Comparison of ENCODE assay signal across 1 cellular context in the genomic region with DNA sequence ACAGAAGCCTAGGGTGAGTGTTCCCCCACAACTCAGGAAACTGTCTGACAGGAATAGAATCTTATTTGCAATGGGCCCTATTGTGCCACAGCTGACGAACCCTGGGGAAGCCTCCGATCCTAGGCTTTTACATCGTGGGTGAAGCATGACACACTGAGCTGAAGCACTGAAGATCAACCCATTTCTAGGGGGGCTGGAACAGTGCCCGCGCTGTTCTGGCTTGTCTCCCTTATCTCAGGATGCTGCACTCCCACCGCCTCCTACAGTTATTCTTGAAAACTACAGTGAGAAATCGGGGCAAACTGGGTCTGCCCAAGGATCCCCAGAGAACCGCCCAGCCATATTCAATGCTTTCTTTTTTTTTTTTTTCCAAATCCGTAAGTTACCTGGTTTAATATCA.
TF ChIP-seq lines count a peak whose summit lies in the region.

No MANE protein-coding gene starts in this region.

TF ChIP-seq in H1, 55 proteins besides CTCF, POLR2A, EP300 and RAD21:
- no peak for TF ChIP-seq CEBPB (IDR thresholded peaks at IDR 0.05; ENCODE audit: low read depth, low read length)
- TF ChIP-seq POU5F1 (IDR thresholded peaks at IDR 0.05; ENCODE audit: low read depth, low read length), result no peak
- TF ChIP-seq CHD2 (IDR thresholded peaks at IDR 0.05; ENCODE audit: low read length), result no peak
- no peak for TF ChIP-seq BCL11A (IDR thresholded peaks at IDR 0.05; ENCODE audit: low read depth in 2 of 2, low read length in 2 of 2)
- TF ChIP-seq MAFK (IDR thresholded peaks at IDR 0.05; ENCODE audit: low read depth, low read length), result no peak
- TF ChIP-seq KDM5A (IDR thresholded peaks at IDR 0.05; ENCODE audit: low read length), result no peak
- no peak for TF ChIP-seq JUN (IDR thresholded peaks at IDR 0.05; ENCODE audit: low read depth, low read length)
- TF ChIP-seq JUND (IDR thresholded peaks at IDR 0.05; ENCODE audit: low read length), result no peak
- no peak for TF ChIP-seq EGR1 (IDR thresholded peaks at IDR 0.05; ENCODE audit: borderline replicate concordance, low read depth, low read length)
- TF ChIP-seq KDM4A (IDR thresholded peaks at IDR 0.05; ENCODE audit: low read depth, low read length, severe bottlenecking), result no peak
- no peak for TF ChIP-seq CHD1 (IDR thresholded peaks at IDR 0.05; ENCODE audit: low read depth, low read length)
- TF ChIP-seq RXRA (IDR thresholded peaks at IDR 0.05; ENCODE audit: insufficient read depth, low read depth, low read length), result no peak
